ENCODE assay signal across 8 cellular contexts in the genomic region with DNA sequence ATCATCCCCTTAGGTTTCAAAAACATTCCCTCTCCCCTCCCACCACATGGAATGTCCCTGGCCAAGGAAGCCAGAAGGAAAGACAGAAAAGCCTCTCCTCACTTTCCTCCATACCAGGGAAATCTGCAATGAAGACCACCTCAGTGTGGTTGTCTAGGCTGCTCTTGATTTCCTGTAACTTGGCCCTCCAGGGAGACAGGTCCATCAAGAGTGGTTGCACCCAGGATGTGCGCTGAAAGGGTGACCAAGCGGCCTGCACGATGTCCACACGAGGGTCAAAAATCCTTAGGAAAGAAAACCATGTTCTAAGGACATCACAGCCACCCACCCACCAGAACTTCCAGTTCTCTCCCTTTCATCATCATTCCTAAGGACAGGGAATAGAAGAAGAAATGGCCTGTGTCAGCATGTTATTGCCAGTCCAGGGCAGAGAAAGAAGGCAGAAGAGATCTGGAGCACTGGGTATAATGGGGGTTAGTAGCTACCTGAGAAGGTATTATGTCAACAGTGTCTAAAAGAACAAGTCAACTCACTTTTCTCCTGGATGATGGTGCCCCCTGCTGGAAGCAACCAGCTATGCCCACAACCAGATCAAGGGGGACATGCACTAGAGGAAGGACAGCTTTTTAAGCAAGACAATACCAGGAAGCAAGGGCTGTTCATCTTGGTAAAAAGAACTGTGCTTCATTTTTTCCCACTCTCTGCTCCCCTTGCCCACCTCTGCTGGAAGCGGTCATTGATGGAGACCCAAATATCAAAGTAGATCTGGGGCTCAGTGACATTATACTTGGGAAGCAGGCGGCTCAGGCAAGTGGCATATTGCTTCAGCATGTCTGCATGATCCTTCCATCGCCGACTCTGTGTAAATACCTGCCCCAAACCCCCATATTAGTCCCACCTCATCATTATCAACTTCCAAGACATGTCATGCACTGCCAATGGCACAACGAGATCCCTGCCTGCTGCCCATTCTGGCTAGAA. TPM values are rescaled to one million over a fixed set of nuclear protein-coding genes. Genes with fewer than 3 reads are reported as not detected.
DNase-seq lines count a peak whose midpoint lies in the region; ATAC-seq, FAIRE-seq and TF ChIP-seq lines count a peak whose summit lies in the region.

No MANE protein-coding gene starts in this region.

- no peaks in the 10 kb centered on the region for H3K9me3 ChIP-seq in ascending aorta
- H3K9me3 ChIP-seq in small intestine (ENCODE audit: control insufficient read depth, low read depth): no peaks in the 10 kb centered on the region

- peak; percentile 89 for DNase-seq in ELF-1 (ENCODE audit: low read depth, low spot score)
- no peak for DNase-seq in HFF-Myc (ENCODE audit: extremely low read depth, low read depth)
- peak; percentile 65 for DNase-seq in NCI-H2029 treated with DMSO at 0.1 percent for 48 hours (lab: John Stamatoyannopoulos, UW)
- DNase-seq in T1000 (lab: John Stamatoyannopoulos, UW): peak; percentile 50
- DNase-seq in ascending aorta (ENCODE audit: low spot score in 2 of 2): peak; percentile 43 to 90
- peak; percentile 58 for DNase-seq in hepatic stellate cell (ENCODE audit: low spot score)
- DNase-seq in small intestine: peak; percentile 91

- WGBS in small intestine, 3 donors: 72 to 75% (median 74%) methylated on average over 9 of the region's 9 CpGs

- H3K27ac ChIP-seq in ascending aorta (no peak overlapping the region), small intestine (ENCODE audit: low read depth in 1 of 2, low read length in 1 of 2) (no peak overlapping the region)

- FAIRE-seq in small intestine (lab: Jason Lieb, UNC): no peak

- no peak for ATAC-seq in HG03025 (IDR thresholded peaks at IDR 0.05; ENCODE audit: low FRiP score, unreplicated experiment)

- peak; percentile 90 for TF ChIP-seq CTCF in HFF-Myc (IDR thresholded peaks at IDR 0.05; ENCODE audit: low read depth, low read length, missing control alignments)
- TF ChIP-seq CTCF in ascending aorta (IDR thresholded peaks at IDR 0.05): peak; percentile 87 to 93 (median 88)

- H3K36me3 ChIP-seq in ascending aorta: peaks cover 38 to 64% of the 10 kb centered on the region in 2 donors
- peaks cover 7 to 19% of the 10 kb centered on the region in 2 donors for H3K36me3 ChIP-seq in small intestine (ENCODE audit: control insufficient read depth in 2 of 2, insufficient read depth in 2 of 2, low read length in 2 of 2)

- H3K4me3 ChIP-seq in HFF-Myc (replicated peaks; ENCODE audit: low read depth, low read length) (no peak overlapping the region), ascending aorta (no peak overlapping the region), small intestine (ENCODE audit: low read depth in 1 of 2, low read length in 2 of 2) (no peak overlapping the region)

- no peaks in the 10 kb centered on the region for H3K27me3 ChIP-seq in ascending aorta
- no peaks in the 10 kb centered on the region for H3K27me3 ChIP-seq in small intestine (ENCODE audit: control insufficient read depth in 2 of 2, insufficient read depth in 2 of 2, low read length in 2 of 2)

- no peaks in the 10 kb centered on the region for H3K4me1 ChIP-seq in ascending aorta
- no peaks in the 10 kb centered on the region for H3K4me1 ChIP-seq in small intestine (ENCODE audit: control insufficient read depth in 2 of 2, insufficient read depth in 1 of 2, low read depth in 1 of 2, low read length in 1 of 2)

- intact Hi-C loops in ascending aorta (cut with DNase I): loop anchor here (1.0 kb wide), 2 partner anchors 132 to 161 kb away; no protein-coding TSS in a partner anchor

RNA-seq across cellular contexts. Expression of gene GGCX, which starts 9.3 kb away (rescaled TPM):
- total RNA-seq in ascending aorta: 31.9 TPM
- polyA plus RNA-seq in small intestine: 10 to 100 TPM in 1 of 3 donors, 1 to 10 TPM in 2; 9.2 to 23.5 (median 9.4) TPM

RNA-seq across cellular contexts. Expression of gene MAT2A, which starts 13.0 kb away (rescaled TPM):
- total RNA-seq in ascending aorta: 91.7 TPM
- 10 to 100 TPM; 81.2 to 100.0 (median 93.3) TPM for polyA plus RNA-seq in small intestine

RNA-seq across cellular contexts. Expression of gene VAMP8, which starts 25.4 kb away (rescaled TPM):
- total RNA-seq in ascending aorta: 10.0 TPM
- polyA plus RNA-seq in small intestine: 1,000 to 10,000 TPM in 1 of 3 donors, 100 to 1,000 TPM in 2; 286 to 1,108 (median 952) TPM

RNA-seq across cellular contexts. Expression of gene VAMP5, which starts 32.2 kb away (rescaled TPM):
- 114 TPM for total RNA-seq in ascending aorta
- 100 to 1,000 TPM in 1 of 3 donors, 10 to 100 TPM in 2; 80.1 to 110 (median 92.6) TPM for polyA plus RNA-seq in small intestine

RNA-seq across cellular contexts. Expression of gene RNF181, which starts 43.6 kb away (rescaled TPM):
- 157 TPM for total RNA-seq in ascending aorta
- 100 to 1,000 TPM; 171 to 234 (median 189) TPM for polyA plus RNA-seq in small intestine
